ENCODE assay signal across 8 cellular contexts in genomic region chr4:87543835-87544461, GRCh38. TPM values are rescaled to one million over a fixed set of nuclear protein-coding genes. Genes with fewer than 3 reads are reported as not detected.
A peak's percentile ranks its signal among the peaks of the same experiment; 100 is the strongest.
DNase-seq lines count a peak whose midpoint lies in the region; ATAC-seq and TF ChIP-seq lines count a peak whose summit lies in the region.

No MANE protein-coding gene starts in this region.

- H3K4me1 ChIP-seq in endodermal cell (ENCODE audit: control insufficient read depth, insufficient read depth, low read length) = no peaks in the 10 kb centered on the region

- H3K36me3 Mint-ChIP-seq in endodermal cell (ENCODE audit: low read depth) = no peaks in the 10 kb centered on the region
- no peaks in the 10 kb centered on the region for H3K36me3 Mint-ChIP-seq in neural crest cell (ENCODE audit: low read depth)

- TF ChIP-seq CTCF in endodermal cell (conservative IDR thresholded peaks at IDR 0.05) = peak; percentile 83
- peak; percentile 66 for TF ChIP-seq CTCF in neural crest cell (conservative IDR thresholded peaks at IDR 0.05)

- ATAC-seq in GM18502 (IDR thresholded peaks at IDR 0.05; ENCODE audit: poor library complexity, unreplicated experiment) (no peak), GM21515 (IDR thresholded peaks at IDR 0.05; ENCODE audit: unreplicated experiment) (no peak), HG03196 (IDR thresholded peaks at IDR 0.05; ENCODE audit: unreplicated experiment) (no peak), GM21367 (IDR thresholded peaks at IDR 0.05; ENCODE audit: unreplicated experiment) (no peak)

- H3K9me3 Mint-ChIP-seq in endodermal cell = no peaks in the 10 kb centered on the region
- peaks cover 4% of the 10 kb centered on the region for H3K9me3 Mint-ChIP-seq in neural crest cell

- H3K36me3 ChIP-seq in endodermal cell (ENCODE audit: control insufficient read depth, insufficient read depth, low read length) = no peaks in the 10 kb centered on the region

- no peak overlapping the region for H3K27ac ChIP-seq in endodermal cell (ENCODE audit: low read depth, low read length)

- H3K4me1 Mint-ChIP-seq in endodermal cell (no peaks in the 10 kb centered on the region), neural crest cell (peaks cover 24% of the 10 kb centered on the region)

- WGBS in endodermal cell (ENCODE audit: insufficient coverage in 1 of 2, insufficient read length in 1 of 2), 2 experiments = 20 to 24% methylated on average over 1 to 3 of the region's 3 CpGs

- H3K27me3 Mint-ChIP-seq in endodermal cell (ENCODE audit: insufficient read depth) (no peaks in the 10 kb centered on the region), neural crest cell (ENCODE audit: low read depth) (no peaks in the 10 kb centered on the region)

- H3K27me3 ChIP-seq in endodermal cell (ENCODE audit: control insufficient read depth, insufficient read depth, low read length, poor library complexity, severe bottlenecking) = no peaks in the 10 kb centered on the region

- no peak overlapping the region for H3K4me3 ChIP-seq in endodermal cell (ENCODE audit: low read length)

- no peak overlapping the region for H3K4me3 Mint-ChIP-seq in endodermal cell
- peak overlapping the region; percentile 28 for H3K4me3 Mint-ChIP-seq in neural crest cell

- DNase-seq in GDM1 (lab: John Stamatoyannopoulos, UW) (peak; percentile 14), NCI-H2227 treated with DMSO at 0.1 percent for 48 hours (lab: John Stamatoyannopoulos, UW) (peak; percentile 14), endodermal cell (peak; percentile 68), neural crest cell (ENCODE audit: low read depth, low spot score) (no peak)

- no peaks in the 10 kb centered on the region for H3K9me3 ChIP-seq in endodermal cell (ENCODE audit: control insufficient read depth, low read length)

- H3K9ac ChIP-seq in endodermal cell (ENCODE audit: extremely low read depth, low read length, poor library complexity, severe bottlenecking) = no peak overlapping the region

- H3K27ac Mint-ChIP-seq in endodermal cell (no peak overlapping the region), neural crest cell (ENCODE audit: unreplicated experiment) (no peak overlapping the region)

RNA-seq across cellular contexts. Expression of gene SPARCL1, which starts 14.8 kb away (rescaled TPM):
- total RNA-seq in endodermal cell (1 to 10 TPM in 1 of 2 donors, under 1 TPM in 1; 0.26 to 1.0 TPM), neural crest cell (7.8 and 8.6 TPM in 2 replicates)
- polyA plus RNA-seq in endodermal cell (2013, experiment 1 of 2) = 6.9 TPM
- polyA plus RNA-seq in endodermal cell (2013, experiment 2 of 2) = 4.5 TPM
